ENCODE assay signal across 8 cellular contexts in the genomic region with DNA sequence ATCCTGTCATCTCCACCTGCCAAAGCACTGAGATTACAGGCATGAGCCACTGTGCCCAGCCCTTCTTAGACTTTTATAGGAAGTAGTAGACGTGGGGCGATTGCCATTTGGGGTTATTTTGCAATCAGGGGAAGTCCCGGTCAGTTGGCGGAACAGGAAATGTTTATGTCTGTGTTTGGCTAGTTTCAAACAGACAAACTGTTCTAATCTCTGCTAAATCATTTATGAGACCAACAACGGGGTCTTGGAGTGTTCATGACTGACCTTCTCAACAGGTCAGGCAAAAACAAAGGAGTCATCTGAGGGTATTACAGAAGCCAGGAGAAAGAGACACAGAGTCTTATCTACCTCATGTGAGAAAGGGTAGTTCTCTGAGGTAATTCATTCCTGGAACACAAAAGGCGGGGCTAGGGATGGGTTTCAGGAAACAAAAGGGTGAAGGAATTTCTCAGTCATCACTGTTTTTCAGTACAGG. TPM values are rescaled to one million over a fixed set of nuclear protein-coding genes. Genes with fewer than 3 reads are reported as not detected.
A peak's percentile ranks its signal among the peaks of the same experiment; 100 is the strongest.
DNase-seq lines count a peak whose midpoint lies in the region; ATAC-seq and TF ChIP-seq lines count a peak whose summit lies in the region.

No MANE protein-coding gene starts in this region.

- peak; percentile 93 for ATAC-seq in GM19467 (IDR thresholded peaks at IDR 0.05; ENCODE audit: unreplicated experiment)
- peak; percentile 76 for ATAC-seq in HG03439 (IDR thresholded peaks at IDR 0.05; ENCODE audit: unreplicated experiment)
- peak; percentile 33 for ATAC-seq in activated CD8-positive, alpha-beta T cell treated with anti-CD3 and anti-CD28 coated beads, Interleukin-2, amount 10 ng/mL, durations not matched to agents 7 days and 5 days

- POLR2A ChIA-PET in activated CD8-positive, alpha-beta T cell treated with anti-CD3 and anti-CD28 coated beads, Interleukin-2, amount 10 ng/mL, durations not matched to agents 7 days and 5 days (lab: Charles Lee): no interaction called here

- H3K4me3 Mint-ChIP-seq in activated CD8-positive, alpha-beta T cell treated with anti-CD3 and anti-CD28 coated beads, Interleukin-2, amount 10 ng/mL, durations not matched to agents 7 days and 5 days: peak overlapping the region; percentile 30
- H3K4me3 Mint-ChIP-seq in type B pancreatic cell: no peak overlapping the region

- peaks cover 15% of the 10 kb centered on the region for H3K4me1 Mint-ChIP-seq in activated CD8-positive, alpha-beta T cell treated with anti-CD3 and anti-CD28 coated beads, Interleukin-2, amount 10 ng/mL, durations not matched to agents 7 days and 5 days (ENCODE audit: low read depth)
- no peaks in the 10 kb centered on the region for H3K4me1 Mint-ChIP-seq in type B pancreatic cell (ENCODE audit: unreplicated experiment)

- H3K27ac Mint-ChIP-seq in activated CD8-positive, alpha-beta T cell treated with anti-CD3 and anti-CD28 coated beads, Interleukin-2, amount 10 ng/mL, durations not matched to agents 7 days and 5 days: peak overlapping the region; percentile 79
- peak overlapping the region; percentile 92 for H3K27ac Mint-ChIP-seq in type B pancreatic cell

- in situ Hi-C loops in Caki2 (cut with HindIII; ENCODE audit: low pct_unique_long_range_greater_than_20kb, low sequenced_read_pairs): no loop called here

- peak; percentile 62 for DNase-seq in Caki2 (ENCODE audit: low read depth)
- no peak for DNase-seq in activated CD8-positive, alpha-beta T cell treated with anti-CD3 and anti-CD28 coated beads, Interleukin-2, amount 10 ng/mL, durations not matched to agents 7 days and 5 days
- peak; percentile 40 for DNase-seq in iPS-NIHi7 (ENCODE audit: extremely low spot score)
- no peak for DNase-seq in type B pancreatic cell (ENCODE audit: extremely low spot score, unreplicated experiment)
- no peak for DNase-seq in NCI-H2227 treated with DMSO at 0.1 percent for 48 hours (lab: John Stamatoyannopoulos, UW)
- DNase-seq in NCI-H2196 treated with DMSO at 0.1 percent for 48 hours (lab: John Stamatoyannopoulos, UW; ENCODE audit: unreplicated experiment): no peak

- TF ChIP-seq CTCF in type B pancreatic cell (conservative IDR thresholded peaks at IDR 0.05): no peak

- H3K27me3 Mint-ChIP-seq in activated CD8-positive, alpha-beta T cell treated with anti-CD3 and anti-CD28 coated beads, Interleukin-2, amount 10 ng/mL, durations not matched to agents 7 days and 5 days (ENCODE audit: low read depth): peaks cover 2% of the 10 kb centered on the region
- no peaks in the 10 kb centered on the region for H3K27me3 Mint-ChIP-seq in type B pancreatic cell

- CTCF ChIA-PET in activated CD8-positive, alpha-beta T cell treated with anti-CD3 and anti-CD28 coated beads, Interleukin-2, amount 10 ng/mL, durations not matched to agents 7 days and 5 days (lab: Charles Lee): no interaction called here

- peaks cover 8% of the 10 kb centered on the region for H3K9me3 Mint-ChIP-seq in activated CD8-positive, alpha-beta T cell treated with anti-CD3 and anti-CD28 coated beads, Interleukin-2, amount 10 ng/mL, durations not matched to agents 7 days and 5 days (ENCODE audit: insufficient read depth)
- H3K9me3 Mint-ChIP-seq in type B pancreatic cell: peaks cover 5% of the 10 kb centered on the region

- H3K36me3 Mint-ChIP-seq in activated CD8-positive, alpha-beta T cell treated with anti-CD3 and anti-CD28 coated beads, Interleukin-2, amount 10 ng/mL, durations not matched to agents 7 days and 5 days (ENCODE audit: low read depth): peaks cover 14% of the 10 kb centered on the region
- H3K36me3 Mint-ChIP-seq in type B pancreatic cell: no peaks in the 10 kb centered on the region

RNA-seq across cellular contexts. Expression of a gene that starts 6.6 kb away (rescaled TPM):
- total RNA-seq in Caki2 (2014; rRNA removed; shearing (Covaris generic); ENCODE audit: low replicate concordance): 31.0 and 37.9 TPM in 2 replicates
- total RNA-seq in activated CD8-positive, alpha-beta T cell treated with anti-CD3 and anti-CD28 coated beads, Interleukin-2, amount 10 ng/mL, durations not matched to agents 7 days and 5 days: 10 to 100 TPM; 10.2 to 10.7 TPM
- total RNA-seq in type B pancreatic cell (ENCODE audit: low replicate concordance): 2.5 and 3.2 TPM in 2 replicates

Comparison
In these comparisons a context has a peak if more than half of its experiments do, and no peak if none do; other contexts are left out.
1. DNase-seq: peak in Caki2 (single experiment) and iPS-NIHi7 (single experiment); none in activated CD8-positive, alpha-beta T cell treated with anti-CD3 and anti-CD28 coated beads, Interleukin-2, amount 10 ng/mL, durations not matched to agents 7 days and 5 days (single experiment), type B pancreatic cell (single experiment), NCI-H2227 treated with DMSO at 0.1 percent for 48 hours (single experiment) and NCI-H2196 treated with DMSO at 0.1 percent for 48 hours (single experiment).
2. ATAC-seq: peak in every context shown above with its lines; median percentile 93 in GM19467; 76 in HG03439; 33 in activated CD8-positive, alpha-beta T cell treated with anti-CD3 and anti-CD28 coated beads, Interleukin-2, amount 10 ng/mL, durations not matched to agents 7 days and 5 days.